ENCODE assay signal across 1 cellular context in the genomic region with DNA sequence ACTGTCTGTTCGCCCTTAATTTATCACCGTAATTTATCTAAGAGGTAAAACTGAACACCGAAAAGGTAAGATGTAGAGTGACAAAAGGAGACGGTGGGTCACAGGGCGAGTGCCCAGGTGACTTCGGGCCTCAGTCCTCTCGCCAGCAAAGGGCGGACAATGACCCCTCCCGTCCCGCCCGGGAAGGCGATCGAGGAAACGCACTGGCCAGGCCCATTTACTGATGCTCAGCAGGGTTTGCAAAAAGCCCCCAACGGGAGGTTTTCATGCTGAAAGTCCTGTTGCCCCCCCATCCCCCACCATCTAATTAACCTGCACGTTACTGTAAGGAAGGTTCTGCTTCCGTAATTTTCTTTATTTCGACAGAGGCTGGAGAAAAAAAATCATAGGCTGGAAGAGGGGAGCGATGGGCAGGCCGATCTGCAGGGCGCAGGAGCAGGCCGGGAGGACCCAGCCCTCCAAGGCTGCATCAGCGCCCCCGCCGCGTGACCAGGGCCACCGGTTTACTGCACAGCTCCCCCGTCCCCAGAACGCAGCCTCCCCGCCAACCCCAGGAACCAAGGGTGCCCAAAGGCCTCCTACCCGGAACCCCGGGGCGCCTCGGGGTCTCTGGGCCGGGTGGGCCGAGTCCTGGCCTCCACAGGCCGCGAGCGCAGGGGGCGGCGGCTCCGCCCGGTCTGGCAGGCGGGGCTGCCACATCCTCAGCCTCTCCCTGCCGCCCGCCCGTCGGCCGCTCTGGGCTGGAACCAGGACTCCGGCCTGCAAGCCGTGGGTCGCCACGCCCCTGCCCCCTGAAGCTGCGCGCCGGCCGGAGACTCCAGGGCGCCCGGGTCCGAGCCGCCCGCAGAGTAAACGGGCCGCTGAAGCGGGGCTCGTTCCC.
TF ChIP-seq lines count a peak whose summit lies in the region.

No MANE protein-coding gene starts in this region.

TF ChIP-seq in A549, 52 proteins besides CTCF, POLR2A, EP300 and RAD21 (continued from another document):
- TF ChIP-seq, protein P1, sequence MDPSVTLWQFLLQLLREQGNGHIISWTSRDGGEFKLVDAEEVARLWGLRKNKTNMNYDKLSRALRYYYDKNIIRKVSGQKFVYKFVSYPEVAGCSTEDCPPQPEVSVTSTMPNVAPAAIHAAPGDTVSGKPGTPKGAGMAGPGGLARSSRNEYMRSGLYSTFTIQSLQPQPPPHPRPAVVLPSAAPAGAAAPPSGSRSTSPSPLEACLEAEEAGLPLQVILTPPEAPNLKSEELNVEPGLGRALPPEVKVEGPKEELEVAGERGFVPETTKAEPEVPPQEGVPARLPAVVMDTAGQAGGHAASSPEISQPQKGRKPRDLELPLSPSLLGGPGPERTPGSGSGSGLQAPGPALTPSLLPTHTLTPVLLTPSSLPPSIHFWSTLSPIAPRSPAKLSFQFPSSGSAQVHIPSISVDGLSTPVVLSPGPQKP (IDR thresholded peaks at IDR 0.05; ENCODE audit: low read depth, low read length), result no peak
- no peak for TF ChIP-seq ZSCAN20 (CRISPR knock-in tag; IDR thresholded peaks at IDR 0.05)
- TF ChIP-seq ZNF302 (CRISPR knock-in tag; IDR thresholded peaks at IDR 0.05), result no peak
- TF ChIP-seq USF2 (IDR thresholded peaks at IDR 0.05), result no peak
- TF ChIP-seq, protein P2, sequence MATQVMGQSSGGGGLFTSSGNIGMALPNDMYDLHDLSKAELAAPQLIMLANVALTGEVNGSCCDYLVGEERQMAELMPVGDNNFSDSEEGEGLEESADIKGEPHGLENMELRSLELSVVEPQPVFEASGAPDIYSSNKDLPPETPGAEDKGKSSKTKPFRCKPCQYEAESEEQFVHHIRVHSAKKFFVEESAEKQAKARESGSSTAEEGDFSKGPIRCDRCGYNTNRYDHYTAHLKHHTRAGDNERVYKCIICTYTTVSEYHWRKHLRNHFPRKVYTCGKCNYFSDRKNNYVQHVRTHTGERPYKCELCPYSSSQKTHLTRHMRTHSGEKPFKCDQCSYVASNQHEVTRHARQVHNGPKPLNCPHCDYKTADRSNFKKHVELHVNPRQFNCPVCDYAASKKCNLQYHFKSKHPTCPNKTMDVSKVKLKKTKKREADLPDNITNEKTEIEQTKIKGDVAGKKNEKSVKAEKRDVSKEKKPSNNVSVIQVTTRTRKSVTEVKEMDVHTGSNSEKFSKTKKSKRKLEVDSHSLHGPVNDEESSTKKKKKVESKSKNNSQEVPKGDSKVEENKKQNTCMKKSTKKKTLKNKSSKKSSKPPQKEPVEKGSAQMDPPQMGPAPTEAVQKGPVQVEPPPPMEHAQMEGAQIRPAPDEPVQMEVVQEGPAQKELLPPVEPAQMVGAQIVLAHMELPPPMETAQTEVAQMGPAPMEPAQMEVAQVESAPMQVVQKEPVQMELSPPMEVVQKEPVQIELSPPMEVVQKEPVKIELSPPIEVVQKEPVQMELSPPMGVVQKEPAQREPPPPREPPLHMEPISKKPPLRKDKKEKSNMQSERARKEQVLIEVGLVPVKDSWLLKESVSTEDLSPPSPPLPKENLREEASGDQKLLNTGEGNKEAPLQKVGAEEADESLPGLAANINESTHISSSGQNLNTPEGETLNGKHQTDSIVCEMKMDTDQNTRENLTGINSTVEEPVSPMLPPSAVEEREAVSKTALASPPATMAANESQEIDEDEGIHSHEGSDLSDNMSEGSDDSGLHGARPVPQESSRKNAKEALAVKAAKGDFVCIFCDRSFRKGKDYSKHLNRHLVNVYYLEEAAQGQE (IDR thresholded peaks at IDR 0.05), result no peak
- TF ChIP-seq, protein P3, sequence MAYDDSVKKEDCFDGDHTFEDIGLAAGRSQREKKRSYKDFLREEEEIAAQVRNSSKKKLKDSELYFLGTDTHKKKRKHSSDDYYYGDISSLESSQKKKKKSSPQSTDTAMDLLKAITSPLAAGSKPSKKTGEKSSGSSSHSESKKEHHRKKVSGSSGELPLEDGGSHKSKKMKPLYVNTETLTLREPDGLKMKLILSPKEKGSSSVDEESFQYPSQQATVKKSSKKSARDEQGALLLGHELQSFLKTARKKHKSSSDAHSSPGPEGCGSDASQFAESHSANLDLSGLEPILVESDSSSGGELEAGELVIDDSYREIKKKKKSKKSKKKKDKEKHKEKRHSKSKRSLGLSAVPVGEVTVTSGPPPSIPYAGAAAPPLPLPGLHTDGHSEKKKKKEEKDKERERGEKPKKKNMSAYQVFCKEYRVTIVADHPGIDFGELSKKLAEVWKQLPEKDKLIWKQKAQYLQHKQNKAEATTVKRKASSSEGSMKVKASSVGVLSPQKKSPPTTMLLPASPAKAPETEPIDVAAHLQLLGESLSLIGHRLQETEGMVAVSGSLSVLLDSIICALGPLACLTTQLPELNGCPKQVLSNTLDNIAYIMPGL (CRISPR knock-in tag; IDR thresholded peaks at IDR 0.05; ENCODE audit: borderline replicate concordance), result no peak
- no peak for TF ChIP-seq CBX8 (IDR thresholded peaks at IDR 0.05)
- TF ChIP-seq BHLHE40 (IDR thresholded peaks at IDR 0.05; ENCODE audit: low read depth, low read length), result no peak
- no peak for TF ChIP-seq CHD2 (IDR thresholded peaks at IDR 0.05; ENCODE audit: low read length, partially characterized antibody)
- TF ChIP-seq POLR2AphosphoS2 (conservative IDR thresholded peaks at IDR 0.05; ENCODE audit: low read length), result no peak
- TF ChIP-seq MYC (IDR thresholded peaks at IDR 0.05; ENCODE audit: borderline replicate concordance, low read length), result no peak
- no peak for TF ChIP-seq CEBPB (IDR thresholded peaks at IDR 0.05)
